Comparison of ENCODE assay signal across 23 cellular contexts in the genomic region with DNA sequence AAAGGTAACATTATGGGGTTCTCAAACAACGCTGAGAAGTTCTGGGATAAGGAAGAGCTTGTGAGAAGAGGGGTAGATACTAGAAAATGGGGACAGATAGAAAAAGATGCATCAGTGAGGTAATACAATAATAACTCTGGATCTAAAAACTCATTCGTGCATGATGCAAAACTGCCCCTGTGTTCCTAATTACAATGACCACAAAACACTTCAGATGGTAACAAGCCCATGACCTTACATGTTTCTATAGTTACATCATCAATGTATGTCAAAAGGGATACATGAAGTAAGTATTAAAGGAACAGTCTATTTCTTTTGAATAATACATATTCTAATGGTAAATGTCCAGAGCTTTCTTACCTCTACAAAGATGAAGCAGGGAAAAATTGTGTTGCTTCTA.
"Had no signal": no experiment of that assay in that cellular context is flagged by ENCODE, and none has a peak within 500 bp of the region (broad histone marks: within the 10 kb centered on the region; RNA-seq: fewer than 3 reads in every experiment).

No MANE protein-coding gene starts in this region.

- H3K9me3 ChIP-seq: ovary, psoas muscle, right lobe of liver, sigmoid colon, stomach, thoracic aorta, thyroid gland, transverse colon, upper lobe of right lung, uterus had no signal

- H3K4me1 ChIP-seq: neural progenitor cell, parathyroid adenoma, psoas muscle, right lobe of liver, sigmoid colon, stomach, thyroid gland, transverse colon, upper lobe of right lung, uterus had no signal

- H2AFZ ChIP-seq: neural progenitor cell, parathyroid adenoma had no signal

- DNase-seq: natural killer cell; occipital lobe; ovary; posterior cingulate gyrus; psoas muscle; right cardiac atrium; right lobe of liver; sigmoid colon; small intestine; stimulated activated CD4-positive, alpha-beta T cell treated with anti-CD3 and anti-CD28 coated beads, Interleukin-15, amount 100 ng/mL, for 24 hours; stimulated activated CD4-positive, alpha-beta T cell treated with anti-CD3 and anti-CD28 coated beads, Interleukin-2, amount 100 ng/mL, for 24 hours; stimulated activated CD4-positive, alpha-beta T cell treated with anti-CD3 and anti-CD28 coated beads, Interleukin-2, amount 100 ng/mL, for 48 hours; stimulated activated CD4-positive, alpha-beta T cell treated with anti-CD3 and anti-CD28 coated beads, Interleukin-4, amount 100 ng/mL, for 24 hours; stimulated activated naive B cell treated with anti-CD40 and anti-IgM and Interleukin-4, amounts not matched to agents 10 μg/mL and 1 μg/mL and 100 μg/mL, for 72 hours; stimulated activated naive CD4-positive, alpha-beta T cell treated with Interleukin-2 at 50 U/mL for 16 hours; stomach; thyroid gland; transverse colon; upper lobe of right lung; uterus had no signal

- H3K4me2 ChIP-seq: neural progenitor cell had no signal

- H3K79me2 ChIP-seq: parathyroid adenoma had no signal

- H3K27me3 ChIP-seq: neural progenitor cell, ovary, right lobe of liver, sigmoid colon, stomach, thyroid gland, transverse colon, upper lobe of right lung, uterus had no signal

- H3K27ac ChIP-seq: neural progenitor cell, ovary, parathyroid adenoma, psoas muscle, right lobe of liver, sigmoid colon, stomach, thoracic aorta, thyroid gland, transverse colon, upper lobe of right lung, uterus had no signal

- H3K36me3 ChIP-seq: neural progenitor cell, ovary, right lobe of liver, sigmoid colon, stomach, thoracic aorta, thyroid gland, transverse colon, upper lobe of right lung, uterus had no signal

- H3K9ac ChIP-seq: neural progenitor cell, parathyroid adenoma had no signal

- H3K4me3 ChIP-seq: neural progenitor cell, ovary, psoas muscle, right lobe of liver, sigmoid colon, stomach, thoracic aorta, thyroid gland, transverse colon, upper lobe of right lung, uterus had no signal
